Comparison of ENCODE assay signal across 23 cellular contexts in the genomic region with DNA sequence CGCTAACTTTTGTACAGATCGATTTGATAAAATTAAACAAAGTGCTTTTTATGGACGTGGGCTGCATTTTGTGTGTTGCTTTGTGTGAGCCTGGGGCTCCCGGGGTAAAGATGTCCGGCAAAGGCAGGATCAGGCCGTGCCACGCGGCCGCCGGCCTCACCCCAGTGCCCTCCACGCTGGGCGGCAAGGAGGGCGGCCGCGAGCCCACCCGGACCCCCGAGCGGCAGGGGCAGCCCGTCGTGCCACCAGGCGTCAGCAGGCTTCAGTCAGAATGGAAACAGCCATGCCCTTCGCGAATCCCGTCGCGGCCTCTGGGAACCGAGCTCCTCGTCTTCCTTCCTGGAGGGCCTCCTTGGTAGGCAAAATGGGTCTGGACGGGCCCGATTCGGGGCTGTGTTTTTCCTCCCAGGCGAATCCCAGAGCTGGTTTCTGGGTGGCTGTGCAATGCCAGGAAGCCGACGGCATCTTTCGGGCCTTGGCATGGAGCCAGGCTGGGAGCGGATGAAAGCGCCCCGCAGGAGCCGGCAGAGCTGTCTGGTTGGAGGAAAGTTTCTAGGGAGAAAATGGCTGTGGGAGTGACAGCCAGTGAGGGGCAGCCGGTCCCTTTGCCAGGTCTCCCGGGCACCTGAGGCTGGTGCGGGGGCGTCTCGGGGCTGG. TPM values are rescaled to one million over a fixed set of nuclear protein-coding genes. Genes with fewer than 3 reads are reported as not detected.
A peak's percentile ranks its signal among the peaks of the same experiment; 100 is the strongest.
DNase-seq lines count a peak whose midpoint lies in the region; ATAC-seq lines count a peak whose summit lies in the region.
"Had no signal": no experiment of that assay in that cellular context is flagged by ENCODE, and none has a peak within 500 bp of the region (broad histone marks: within the 10 kb centered on the region; RNA-seq: fewer than 3 reads in every experiment).

No MANE protein-coding gene starts in this region.

- H3K36me3 Mint-ChIP-seq in activated CD4-positive, alpha-beta memory T cell treated with anti-CD3 and anti-CD28 coated beads for 36 hours, result no peaks in the 10 kb centered on the region
- H3K36me3 Mint-ChIP-seq: activated naive CD8-positive, alpha-beta T cell treated with anti-CD3 and anti-CD28 coated beads for 36 hours; CD14-positive monocyte; mesothelial cell of epicardium; naive thymus-derived CD4-positive, alpha-beta T cell had no signal

- peaks cover 4% of the 10 kb centered on the region for H3K4me1 Mint-ChIP-seq in activated CD4-positive, alpha-beta memory T cell treated with anti-CD3 and anti-CD28 coated beads for 36 hours (ENCODE audit: low read depth)
- H3K4me1 Mint-ChIP-seq: CD14-positive monocyte had no signal

- no peak overlapping the region for H3K4me3 Mint-ChIP-seq in activated CD4-positive, alpha-beta memory T cell treated with anti-CD3 and anti-CD28 coated beads for 36 hours
- H3K4me3 Mint-ChIP-seq: activated naive CD8-positive, alpha-beta T cell treated with anti-CD3 and anti-CD28 coated beads for 36 hours; CD14-positive monocyte; mesothelial cell of epicardium; naive thymus-derived CD4-positive, alpha-beta T cell; stimulated activated naive CD8-positive, alpha-beta T cell treated with anti-CD3 and anti-CD28 coated beads, Interleukin-15, amount 100 ng/mL, for 72 hours; T-helper 2 cell treated with Interferon-gamma antibody and Interleukin-4, amounts not matched to agents 5 μg/mL and 100 μg/mL, for 36 hours had no signal

- peak; percentile 6 for DNase-seq in COR-L47 (lab: John Stamatoyannopoulos, UW)
- DNase-seq in NCI-H345 treated with DMSO at 0.1 percent for 48 hours (lab: John Stamatoyannopoulos, UW; ENCODE audit: unreplicated experiment), result peak; percentile 49
- peak; percentile 40 for DNase-seq in dermis blood vessel endothelial cell
- peak in 42 of 49 donors; percentile 15 to 67 (median 48) for DNase-seq in substantia nigra (lab: John Stamatoyannopoulos, UW)
- no peak for DNase-seq in activated CD4-positive, alpha-beta memory T cell treated with anti-CD3 and anti-CD28 coated beads for 36 hours
- DNase-seq: activated naive CD8-positive, alpha-beta T cell treated with anti-CD3 and anti-CD28 coated beads for 36 hours; activated T-cell treated with anti-CD3 and anti-CD28 coated beads for 4 hours; cerebellar nuclear complex; IMR-90; naive thymus-derived CD4-positive, alpha-beta T cell; NCI-H1092 treated with DMSO at 0.1 percent for 48 hours; NCI-H2029 treated with DMSO at 0.1 percent for 48 hours; NCI-H510A; stimulated activated CD8-positive, alpha-beta memory T cell treated with anti-CD3 and anti-CD28 coated beads, Interleukin-4, amount 100 ng/mL, for 48 hours; stimulated activated naive CD8-positive, alpha-beta T cell treated with anti-CD3 and anti-CD28 coated beads, Interleukin-15, amount 100 ng/mL, for 72 hours had no signal

- H3K27me3 Mint-ChIP-seq in activated CD4-positive, alpha-beta memory T cell treated with anti-CD3 and anti-CD28 coated beads for 36 hours, result peaks cover 4% of the 10 kb centered on the region

- CTCF ChIA-PET in activated CD4-positive, alpha-beta memory T cell treated with anti-CD3 and anti-CD28 coated beads for 36 hours (lab: Charles Lee), result no interaction called here

- H3K9me3 Mint-ChIP-seq in activated CD4-positive, alpha-beta memory T cell treated with anti-CD3 and anti-CD28 coated beads for 36 hours, result no peaks in the 10 kb centered on the region
- H3K9me3 Mint-ChIP-seq: activated naive CD8-positive, alpha-beta T cell treated with anti-CD3 and anti-CD28 coated beads for 36 hours; mesothelial cell of epicardium; naive thymus-derived CD4-positive, alpha-beta T cell; stimulated activated naive CD8-positive, alpha-beta T cell treated with anti-CD3 and anti-CD28 coated beads, Interleukin-15, amount 100 ng/mL, for 72 hours; T-helper 2 cell treated with Interferon-gamma antibody and Interleukin-4, amounts not matched to agents 5 μg/mL and 100 μg/mL, for 36 hours had no signal

- intact Hi-C loops in activated CD4-positive, alpha-beta memory T cell treated with anti-CD3 and anti-CD28 coated beads for 36 hours (cut with micrococcal nuclease), result no loop called here

- POLR2A ChIA-PET in activated CD4-positive, alpha-beta memory T cell treated with anti-CD3 and anti-CD28 coated beads for 36 hours (lab: Charles Lee), result no interaction called here

- peak overlapping the region; percentile 60 for H3K27ac ChIP-seq in substantia nigra (ENCODE audit: low read depth, low read length, poor library complexity, severe bottlenecking)
- H3K27ac ChIP-seq: skin epidermis, upper lobe of left lung had no signal

- H3K27ac Mint-ChIP-seq in activated CD4-positive, alpha-beta memory T cell treated with anti-CD3 and anti-CD28 coated beads for 36 hours, result no peak overlapping the region
- H3K27ac Mint-ChIP-seq: activated naive CD8-positive, alpha-beta T cell treated with anti-CD3 and anti-CD28 coated beads for 36 hours; CD14-positive monocyte; mesothelial cell of epicardium; stimulated activated naive CD8-positive, alpha-beta T cell treated with anti-CD3 and anti-CD28 coated beads, Interleukin-15, amount 100 ng/mL, for 72 hours; T-helper 2 cell treated with Interferon-gamma antibody and Interleukin-4, amounts not matched to agents 5 μg/mL and 100 μg/mL, for 36 hours had no signal

- ATAC-seq in HG03135 (IDR thresholded peaks at IDR 0.05; ENCODE audit: unreplicated experiment) (no peak), GM18858 (IDR thresholded peaks at IDR 0.05; ENCODE audit: unreplicated experiment) (no peak)
- ATAC-seq: naive thymus-derived CD4-positive, alpha-beta T cell; PC-3; stimulated activated naive CD8-positive, alpha-beta T cell treated with anti-CD3 and anti-CD28 coated beads, Interleukin-15, amount 100 ng/mL, for 72 hours had no signal

RNA-seq across cellular contexts. Expression of gene SOX8, which starts 5.5 kb away (rescaled TPM):
- total RNA-seq in dermis blood vessel endothelial cell, result 0.33 and 0.85 TPM in 2 replicates
- 1 to 10 TPM; 2.0 to 2.6 TPM for total RNA-seq in activated CD4-positive, alpha-beta memory T cell treated with anti-CD3 and anti-CD28 coated beads for 36 hours

RNA-seq across cellular contexts. Expression of gene LMF1, which starts 16.3 kb away (rescaled TPM):
- 14.2 and 14.6 TPM in 2 replicates for total RNA-seq in dermis blood vessel endothelial cell
- 10 to 100 TPM; 14.4 to 15.4 TPM for total RNA-seq in activated CD4-positive, alpha-beta memory T cell treated with anti-CD3 and anti-CD28 coated beads for 36 hours
